14 cellular contexts compared by ENCODE assay signal in genomic region chr10:110393866-110394265, GRCh38.
"Had no signal": no experiment of that assay in that cellular context is flagged by ENCODE, and none has a peak within 500 bp of the region (broad histone marks: within the 10 kb centered on the region; RNA-seq: fewer than 3 reads in every experiment).

No MANE protein-coding gene starts in this region.

- H3K27ac Mint-ChIP-seq: T-helper 1 cell treated with Interleukin-12 subunit alpha and Interleukin-12 subunit beta and Interleukin-4 antibody, amounts not matched to agents 30 μg/mL and 1 μg/mL, for 36 hours had no signal

- FAIRE-seq: colon, endothelial cell of umbilical vein had no signal

- H3K4me3 Mint-ChIP-seq: activated naive CD8-positive, alpha-beta T cell treated with anti-CD3 and anti-CD28 coated beads, Interleukin-2, amount 10 ng/mL, durations not matched to agents 7 days and 5 days; T-helper 1 cell treated with Interleukin-12 subunit alpha and Interleukin-12 subunit beta and Interleukin-4 antibody, amounts not matched to agents 30 μg/mL and 1 μg/mL, for 36 hours had no signal

- H3K9me3 ChIP-seq: ascending aorta had no signal

- H3K27ac ChIP-seq: ascending aorta, parathyroid adenoma had no signal

- H3K36me3 ChIP-seq: ascending aorta had no signal

- H3K27me3 ChIP-seq: ascending aorta had no signal

- H3K4me3 ChIP-seq: ascending aorta, skin epidermis had no signal

- H3K4me1 ChIP-seq: ascending aorta had no signal

- DNase-seq: activated CD4-positive, alpha-beta T cell treated with anti-CD3 and anti-CD28 coated beads, Interleukin-2, amount 50 U/mL, for 4 hours; activated naive CD8-positive, alpha-beta T cell treated with anti-CD3 and anti-CD28 coated beads, Interleukin-2, amount 10 ng/mL, durations not matched to agents 7 days and 5 days; foreskin melanocyte; head of caudate nucleus; mammary epithelial cell; retina; stimulated activated CD4-positive, alpha-beta T cell treated with anti-CD3 and anti-CD28 coated beads, Interleukin-4, amount 100 ng/mL, for 4 hours had no signal

- H3K79me2 ChIP-seq: parathyroid adenoma had no signal

- H3K9me3 Mint-ChIP-seq: activated naive CD8-positive, alpha-beta T cell treated with anti-CD3 and anti-CD28 coated beads, Interleukin-2, amount 10 ng/mL, durations not matched to agents 7 days and 5 days; T-helper 1 cell treated with Interleukin-12 subunit alpha and Interleukin-12 subunit beta and Interleukin-4 antibody, amounts not matched to agents 30 μg/mL and 1 μg/mL, for 36 hours had no signal

- ATAC-seq: left lobe of liver had no signal

- H2AFZ ChIP-seq: parathyroid adenoma had no signal

- H3K36me3 Mint-ChIP-seq: activated naive CD8-positive, alpha-beta T cell treated with anti-CD3 and anti-CD28 coated beads, Interleukin-2, amount 10 ng/mL, durations not matched to agents 7 days and 5 days had no signal

- H3K9ac ChIP-seq: parathyroid adenoma had no signal
